ENCODE assay signal across 1 cellular context in genomic region chr7:109984726-109985125, GRCh38.
TF ChIP-seq lines count a peak whose summit lies in the region.

No MANE protein-coding gene starts in this region.

TF ChIP-seq in HCT116, 20 proteins besides CTCF, POLR2A, EP300 and RAD21 (continued from another document):
- no peak for TF ChIP-seq ATF3 (IDR thresholded peaks at IDR 0.05)
- no peak for TF ChIP-seq ELF1 (IDR thresholded peaks at IDR 0.05; ENCODE audit: borderline replicate concordance, low read depth)
- no peak for TF ChIP-seq POLR2AphosphoS5 (IDR thresholded peaks at IDR 0.05; ENCODE audit: low read depth, low read length)
- TF ChIP-seq, protein P1, sequence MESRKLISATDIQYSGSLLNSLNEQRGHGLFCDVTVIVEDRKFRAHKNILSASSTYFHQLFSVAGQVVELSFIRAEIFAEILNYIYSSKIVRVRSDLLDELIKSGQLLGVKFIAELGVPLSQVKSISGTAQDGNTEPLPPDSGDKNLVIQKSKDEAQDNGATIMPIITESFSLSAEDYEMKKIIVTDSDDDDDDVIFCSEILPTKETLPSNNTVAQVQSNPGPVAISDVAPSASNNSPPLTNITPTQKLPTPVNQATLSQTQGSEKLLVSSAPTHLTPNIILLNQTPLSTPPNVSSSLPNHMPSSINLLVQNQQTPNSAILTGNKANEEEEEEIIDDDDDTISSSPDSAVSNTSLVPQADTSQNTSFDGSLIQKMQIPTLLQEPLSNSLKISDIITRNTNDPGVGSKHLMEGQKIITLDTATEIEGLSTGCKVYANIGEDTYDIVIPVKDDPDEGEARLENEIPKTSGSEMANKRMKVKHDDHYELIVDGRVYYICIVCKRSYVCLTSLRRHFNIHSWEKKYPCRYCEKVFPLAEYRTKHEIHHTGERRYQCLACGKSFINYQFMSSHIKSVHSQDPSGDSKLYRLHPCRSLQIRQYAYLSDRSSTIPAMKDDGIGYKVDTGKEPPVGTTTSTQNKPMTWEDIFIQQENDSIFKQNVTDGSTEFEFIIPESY (IDR thresholded peaks at IDR 0.05; ENCODE audit: extremely low read depth, insufficient replicate concordance, low read length), result no peak
- TF ChIP-seq SIN3A (IDR thresholded peaks at IDR 0.05; ENCODE audit: low read depth), result no peak
- TF ChIP-seq, protein P2, sequence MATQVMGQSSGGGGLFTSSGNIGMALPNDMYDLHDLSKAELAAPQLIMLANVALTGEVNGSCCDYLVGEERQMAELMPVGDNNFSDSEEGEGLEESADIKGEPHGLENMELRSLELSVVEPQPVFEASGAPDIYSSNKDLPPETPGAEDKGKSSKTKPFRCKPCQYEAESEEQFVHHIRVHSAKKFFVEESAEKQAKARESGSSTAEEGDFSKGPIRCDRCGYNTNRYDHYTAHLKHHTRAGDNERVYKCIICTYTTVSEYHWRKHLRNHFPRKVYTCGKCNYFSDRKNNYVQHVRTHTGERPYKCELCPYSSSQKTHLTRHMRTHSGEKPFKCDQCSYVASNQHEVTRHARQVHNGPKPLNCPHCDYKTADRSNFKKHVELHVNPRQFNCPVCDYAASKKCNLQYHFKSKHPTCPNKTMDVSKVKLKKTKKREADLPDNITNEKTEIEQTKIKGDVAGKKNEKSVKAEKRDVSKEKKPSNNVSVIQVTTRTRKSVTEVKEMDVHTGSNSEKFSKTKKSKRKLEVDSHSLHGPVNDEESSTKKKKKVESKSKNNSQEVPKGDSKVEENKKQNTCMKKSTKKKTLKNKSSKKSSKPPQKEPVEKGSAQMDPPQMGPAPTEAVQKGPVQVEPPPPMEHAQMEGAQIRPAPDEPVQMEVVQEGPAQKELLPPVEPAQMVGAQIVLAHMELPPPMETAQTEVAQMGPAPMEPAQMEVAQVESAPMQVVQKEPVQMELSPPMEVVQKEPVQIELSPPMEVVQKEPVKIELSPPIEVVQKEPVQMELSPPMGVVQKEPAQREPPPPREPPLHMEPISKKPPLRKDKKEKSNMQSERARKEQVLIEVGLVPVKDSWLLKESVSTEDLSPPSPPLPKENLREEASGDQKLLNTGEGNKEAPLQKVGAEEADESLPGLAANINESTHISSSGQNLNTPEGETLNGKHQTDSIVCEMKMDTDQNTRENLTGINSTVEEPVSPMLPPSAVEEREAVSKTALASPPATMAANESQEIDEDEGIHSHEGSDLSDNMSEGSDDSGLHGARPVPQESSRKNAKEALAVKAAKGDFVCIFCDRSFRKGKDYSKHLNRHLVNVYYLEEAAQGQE (IDR thresholded peaks at IDR 0.05; ENCODE audit: low read depth), result no peak
- TF ChIP-seq ZFX (IDR thresholded peaks at IDR 0.05), result no peak
- TF ChIP-seq, protein P3, sequence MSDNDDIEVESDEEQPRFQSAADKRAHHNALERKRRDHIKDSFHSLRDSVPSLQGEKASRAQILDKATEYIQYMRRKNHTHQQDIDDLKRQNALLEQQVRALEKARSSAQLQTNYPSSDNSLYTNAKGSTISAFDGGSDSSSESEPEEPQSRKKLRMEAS (IDR thresholded peaks at IDR 0.05), result no peak
- TF ChIP-seq ZNF274 (IDR thresholded peaks at IDR 0.05; ENCODE audit: low read depth, low read length), result no peak
- TF ChIP-seq YY1 (IDR thresholded peaks at IDR 0.05; ENCODE audit: extremely low read depth, insufficient replicate concordance, low read depth, low read length), result no peak
- no peak for TF ChIP-seq FOSL1 (IDR thresholded peaks at IDR 0.05; ENCODE audit: low read depth)
- TF ChIP-seq SP1 (IDR thresholded peaks at IDR 0.05; ENCODE audit: low read depth), result no peak
